Comparison of ENCODE assay signal across 19 cellular contexts in genomic region chr5:158069838-158070237, GRCh38.
"Had no signal": no experiment of that assay in that cellular context is flagged by ENCODE, and none has a peak within 500 bp of the region (broad histone marks: within the 10 kb centered on the region; RNA-seq: fewer than 3 reads in every experiment).

No MANE protein-coding gene starts in this region.

- FAIRE-seq: endometrium, keratinocyte had no signal

- ATAC-seq: gastroesophageal sphincter; mucosa of descending colon; naive thymus-derived CD8-positive, alpha-beta T cell had no signal

- H3K4me3 ChIP-seq: esophagus squamous epithelium, gastroesophageal sphincter, mucosa of descending colon, smooth muscle cell, thyroid gland, uterus had no signal

- DNase-seq: effector memory CD4-positive, alpha-beta T cell; esophagus squamous epithelium; foreskin fibroblast; glutamatergic neuron; immature natural killer cell; mesendoderm; mucosa of descending colon; naive thymus-derived CD8-positive, alpha-beta T cell; posterior cingulate gyrus; stimulated activated CD4-positive, alpha-beta T cell treated with anti-CD3 and anti-CD28 coated beads, Interleukin-2, amount 100 ng/mL, for 48 hours; stimulated activated naive CD4-positive, alpha-beta T cell treated with Interleukin-2 at 50 U/mL for 16 hours; uterus had no signal

- H3K27me3 ChIP-seq: esophagus squamous epithelium, gastroesophageal sphincter, neutrophil, thyroid gland, uterus had no signal

- H3K9me3 Mint-ChIP-seq: immature natural killer cell; naive thymus-derived CD8-positive, alpha-beta T cell had no signal

- H3K4me1 ChIP-seq: thyroid gland, uterus had no signal

- H3K36me3 ChIP-seq: esophagus squamous epithelium, gastroesophageal sphincter, neutrophil, thyroid gland, uterus had no signal

- H3K4me2 ChIP-seq: smooth muscle cell had no signal

- H3K9me3 ChIP-seq: esophagus squamous epithelium, gastroesophageal sphincter, mucosa of descending colon, neutrophil, thyroid gland, uterus had no signal

- H3K27ac Mint-ChIP-seq: immature natural killer cell; naive thymus-derived CD8-positive, alpha-beta T cell; type B pancreatic cell had no signal

- H3K27ac ChIP-seq: gastroesophageal sphincter, neutrophil, thyroid gland had no signal

- H3K4me3 Mint-ChIP-seq: immature natural killer cell; naive thymus-derived CD8-positive, alpha-beta T cell; type B pancreatic cell had no signal

- H3K36me3 Mint-ChIP-seq: immature natural killer cell; naive thymus-derived CD8-positive, alpha-beta T cell; type B pancreatic cell had no signal
